ENCODE assay signal across 16 cellular contexts in genomic region chr17:39922006-39922405, GRCh38. TPM values are rescaled to one million over a fixed set of nuclear protein-coding genes. Genes with fewer than 3 reads are reported as not detected.
DNase-seq lines count a peak whose midpoint lies in the region; FAIRE-seq and TF ChIP-seq lines count a peak whose summit lies in the region.
"Had no signal": no experiment of that assay in that cellular context is flagged by ENCODE, and none has a peak within 500 bp of the region (broad histone marks: within the 10 kb centered on the region; RNA-seq: fewer than 3 reads in every experiment).

No MANE protein-coding gene starts in this region.

- no peak for FAIRE-seq in GM12892 (lab: Jason Lieb, UNC)

- H3K9me2 ChIP-seq in OCI-LY1 (ENCODE audit: low read depth, low read length) = no peaks in the 10 kb centered on the region

- H3K27ac Mint-ChIP-seq in CD14-positive monocyte = peak overlapping the region in 4 of 7 donors; percentile 23 to 66 (median 42)
- no peak overlapping the region for H3K27ac Mint-ChIP-seq in progenitor cell of endocrine pancreas

- no peak overlapping the region for H2AFZ ChIP-seq in OCI-LY1 (ENCODE audit: low read length)
- H2AFZ ChIP-seq: GM23248 had no signal

- H3K4me1 ChIP-seq in OCI-LY1 (ENCODE audit: insufficient read depth, low read length, severe bottlenecking) = peaks cover 43% of the 10 kb centered on the region
- H3K4me1 ChIP-seq in effector memory CD4-positive, alpha-beta T cell (ENCODE audit: control insufficient read depth, insufficient read depth, low read length, poor library complexity, severe bottlenecking) = peaks cover 59% of the 10 kb centered on the region

- intact Hi-C loops in CD14-positive monocyte (cut with micrococcal nuclease) = loop anchor here in 1 of 2 donors (10.0 kb wide), 1 partner anchor 63 kb away; the partner anchor contains the start of gene PSMD3

- no peak for DNase-seq in CD14-positive monocyte (ENCODE audit: low spot score)
- DNase-seq in effector memory CD4-positive, alpha-beta T cell = no peak
- DNase-seq in NCI-H748 treated with DMSO at 0.1 percent for 48 hours (lab: John Stamatoyannopoulos, UW) = no peak
- DNase-seq in GM12892 (ENCODE audit: insufficient read length) = no peak
- DNase-seq in progenitor cell of endocrine pancreas (ENCODE audit: low spot score, unreplicated experiment) = no peak
- DNase-seq: AML-193, DMS79, GM23248, left colon, NCI-H1694, NCI-H446, testis had no signal

- peaks cover 59% of the 10 kb centered on the region for H3K36me3 ChIP-seq in OCI-LY1 (ENCODE audit: insufficient read depth, low read length)
- H3K36me3 ChIP-seq in effector memory CD4-positive, alpha-beta T cell (ENCODE audit: control insufficient read depth, insufficient read depth, low read length) = peaks cover 42% of the 10 kb centered on the region

- H3K79me2 ChIP-seq in OCI-LY1 (ENCODE audit: insufficient read depth, low read length) = peaks cover 24% of the 10 kb centered on the region

- H3K9me3 Mint-ChIP-seq in CD14-positive monocyte (no peaks in the 10 kb centered on the region), progenitor cell of endocrine pancreas (ENCODE audit: low read depth) (peaks cover under 1% of the 10 kb centered on the region)

- H3K4me1 Mint-ChIP-seq in CD14-positive monocyte (peaks cover 42% of the 10 kb centered on the region), progenitor cell of endocrine pancreas (ENCODE audit: low read depth) (peaks cover 27% of the 10 kb centered on the region)

- H3K9me3 ChIP-seq in OCI-LY1 (ENCODE audit: low read length) = no peaks in the 10 kb centered on the region
- no peaks in the 10 kb centered on the region for H3K9me3 ChIP-seq in effector memory CD4-positive, alpha-beta T cell (ENCODE audit: control insufficient read depth, low read length)
- H3K9me3 ChIP-seq: testis had no signal

- H3F3A ChIP-seq in OCI-LY1 (ENCODE audit: insufficient read depth, low read length) = no peaks in the 10 kb centered on the region

- H3K27me3 Mint-ChIP-seq in CD14-positive monocyte (ENCODE audit: low read depth in 3 of 3) (peaks cover 0 to 4% (median 0%) of the 10 kb centered on the region in 3 donors), progenitor cell of endocrine pancreas (no peaks in the 10 kb centered on the region)

- TF ChIP-seq CTCF in CD14-positive monocyte (IDR thresholded peaks at IDR 0.05) (no peak), OCI-LY1 (IDR thresholded peaks at IDR 0.05; ENCODE audit: low read length) (no peak), progenitor cell of endocrine pancreas (IDR thresholded peaks at IDR 0.05; ENCODE audit: unreplicated experiment) (no peak)

- no peaks in the 10 kb centered on the region for H4K20me1 ChIP-seq in OCI-LY1 (ENCODE audit: insufficient read depth, low read length)

- H3K27ac ChIP-seq in OCI-LY1 (ENCODE audit: low read depth, low read length, poor library complexity, severe bottlenecking) = peak overlapping the region; percentile 57
- peak overlapping the region; percentile 52 for H3K27ac ChIP-seq in effector memory CD4-positive, alpha-beta T cell (ENCODE audit: insufficient read depth, low read length, poor library complexity, severe bottlenecking)
- H3K27ac ChIP-seq: GM23248, testis had no signal

- H3K4me3 ChIP-seq in OCI-LY1 (ENCODE audit: low read depth, low read length, poor library complexity, severe bottlenecking) = no peak overlapping the region
- no peak overlapping the region for H3K4me3 ChIP-seq in effector memory CD4-positive, alpha-beta T cell (ENCODE audit: insufficient read depth, low read depth, low read length, poor library complexity, severe bottlenecking)
- H3K4me3 ChIP-seq: GM23248, testis had no signal

- H3K9ac ChIP-seq in OCI-LY1 (ENCODE audit: low read length) = no peak overlapping the region
- H3K9ac ChIP-seq: GM23248 had no signal

- H3K36me3 Mint-ChIP-seq in CD14-positive monocyte = peaks cover 31 to 48% of the 10 kb centered on the region in 2 donors
- H3K36me3 Mint-ChIP-seq in progenitor cell of endocrine pancreas (ENCODE audit: insufficient read depth) = peaks cover 10% of the 10 kb centered on the region

- H3K27me3 ChIP-seq in OCI-LY1 (ENCODE audit: insufficient read depth, low read length) = no peaks in the 10 kb centered on the region
- no peaks in the 10 kb centered on the region for H3K27me3 ChIP-seq in effector memory CD4-positive, alpha-beta T cell (replicated peaks; ENCODE audit: control insufficient read depth, insufficient read depth, low read length, poor library complexity, severe bottlenecking)
- H3K27me3 ChIP-seq: testis had no signal

- no peak for TF ChIP-seq POLR2A in GM12892 (IDR thresholded peaks at IDR 0.05; ENCODE audit: low read depth, low read length)

- H3K4me3 Mint-ChIP-seq in CD14-positive monocyte = no peak overlapping the region
- H3K4me3 Mint-ChIP-seq in progenitor cell of endocrine pancreas (ENCODE audit: low read depth) = no peak overlapping the region

- no peak overlapping the region for H3K4me2 ChIP-seq in OCI-LY1 (ENCODE audit: low read length)

RNA-seq across cellular contexts. Expression of gene GSDMB, which starts 3.6 kb away (rescaled TPM):
- polyA plus RNA-seq in CD14-positive monocyte = not detected
- 8.6 TPM for polyA plus RNA-seq in GM12892 (2012; ENCODE audit: missing spikeins)
- total RNA-seq in progenitor cell of endocrine pancreas = 25.7 and 25.9 TPM in 2 replicates

RNA-seq across cellular contexts. Expression of gene ORMDL3, which starts 5.4 kb away (rescaled TPM):
- polyA plus RNA-seq in CD14-positive monocyte = 10 to 100 TPM in 1 of 2 donors, 1 to 10 TPM in 1; 9.4 to 11.8 TPM
- polyA plus RNA-seq in GM12892 (2012; ENCODE audit: missing spikeins) = 41.1 TPM
- 80.4 and 87.6 TPM in 2 replicates for total RNA-seq in progenitor cell of endocrine pancreas

RNA-seq across cellular contexts. Expression of gene LRRC3C, which starts 5.5 kb away (rescaled TPM):
- polyA plus RNA-seq in CD14-positive monocyte = not detected
- polyA plus RNA-seq in GM12892 (2012; ENCODE audit: missing spikeins) = not detected
- not detected in 2 replicates for total RNA-seq in progenitor cell of endocrine pancreas
- total RNA-seq: GM23248, HT1080, left colon, myocyte, pulmonary artery endothelial cell had no signal
- polyA plus RNA-seq: GM23248 had no signal

RNA-seq across cellular contexts. Expression of gene GSDMA, which starts 40.8 kb away (rescaled TPM):
- polyA plus RNA-seq in CD14-positive monocyte = not detected
- not detected for polyA plus RNA-seq in GM12892 (2012; ENCODE audit: missing spikeins)
- total RNA-seq in progenitor cell of endocrine pancreas = not detected in 2 replicates
- total RNA-seq: GM23248, HT1080, myocyte, pulmonary artery endothelial cell had no signal

RNA-seq across cellular contexts. Expression of gene ZPBP2, which starts 54.0 kb away (rescaled TPM):
- polyA plus RNA-seq in CD14-positive monocyte = not detected
- 3.1 TPM for polyA plus RNA-seq in GM12892 (2012; ENCODE audit: missing spikeins)
- total RNA-seq in progenitor cell of endocrine pancreas = not detected in 2 replicates
- total RNA-seq: GM23248, HT1080, left colon, myocyte, pulmonary artery endothelial cell had no signal
- polyA plus RNA-seq: GM23248 had no signal
